1 cellular context compared by ENCODE assay signal in the genomic region with DNA sequence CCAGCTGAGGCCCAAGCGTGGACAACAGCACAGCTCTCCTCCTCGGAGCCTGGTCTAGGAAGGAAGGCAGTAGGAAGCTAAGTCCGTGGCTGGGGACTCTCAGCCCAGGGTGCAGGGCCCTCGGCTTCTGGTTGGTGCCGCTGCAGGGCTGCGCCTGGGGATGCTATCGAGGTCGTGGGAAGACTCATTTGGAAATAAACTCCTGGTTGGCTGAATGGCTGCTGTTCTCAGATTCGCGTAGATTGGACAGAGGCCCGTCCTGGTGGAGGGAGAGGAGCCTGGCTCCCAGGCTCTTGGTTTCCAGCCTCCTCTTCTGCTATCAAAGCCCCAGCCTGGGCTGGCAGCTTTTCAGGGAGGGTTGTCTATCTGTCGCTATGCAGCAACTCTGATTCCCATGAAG.
TF ChIP-seq lines count a peak whose summit lies in the region.

No MANE protein-coding gene starts in this region.

TF ChIP-seq in K562, 482 proteins besides CTCF, POLR2A, EP300 and RAD21 (continued from another document):
- no peak for TF ChIP-seq TSHZ1 (CRISPR knock-in tag; IDR thresholded peaks at IDR 0.05)
- TF ChIP-seq PHF21A (IDR thresholded peaks at IDR 0.05; ENCODE audit: borderline replicate concordance, low read depth), result no peak
- TF ChIP-seq, protein P1, sequence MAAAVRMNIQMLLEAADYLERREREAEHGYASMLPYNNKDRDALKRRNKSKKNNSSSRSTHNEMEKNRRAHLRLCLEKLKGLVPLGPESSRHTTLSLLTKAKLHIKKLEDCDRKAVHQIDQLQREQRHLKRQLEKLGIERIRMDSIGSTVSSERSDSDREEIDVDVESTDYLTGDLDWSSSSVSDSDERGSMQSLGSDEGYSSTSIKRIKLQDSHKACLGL (CRISPR knock-in tag; IDR thresholded peaks at IDR 0.05; ENCODE audit: borderline replicate concordance, poor library complexity, severe bottlenecking), result no peak
- TF ChIP-seq, protein P2, sequence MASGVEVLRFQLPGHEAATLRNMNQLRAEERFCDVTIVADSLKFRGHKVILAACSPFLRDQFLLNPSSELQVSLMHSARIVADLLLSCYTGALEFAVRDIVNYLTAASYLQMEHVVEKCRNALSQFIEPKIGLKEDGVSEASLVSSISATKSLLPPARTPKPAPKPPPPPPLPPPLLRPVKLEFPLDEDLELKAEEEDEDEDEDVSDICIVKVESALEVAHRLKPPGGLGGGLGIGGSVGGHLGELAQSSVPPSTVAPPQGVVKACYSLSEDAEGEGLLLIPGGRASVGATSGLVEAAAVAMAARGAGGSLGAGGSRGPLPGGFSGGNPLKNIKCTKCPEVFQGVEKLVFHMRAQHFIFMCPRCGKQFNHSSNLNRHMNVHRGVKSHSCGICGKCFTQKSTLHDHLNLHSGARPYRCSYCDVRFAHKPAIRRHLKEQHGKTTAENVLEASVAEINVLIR (CRISPR knock-in tag; IDR thresholded peaks at IDR 0.05), result no peak
- no peak for TF ChIP-seq BRF1 (IDR thresholded peaks at IDR 0.05; ENCODE audit: borderline replicate concordance, extremely low read depth, insufficient read length)
